ENCODE assay signal across 8 cellular contexts in genomic region chr17:64146418-64147109, GRCh38. TPM values are rescaled to one million over a fixed set of nuclear protein-coding genes. Genes with fewer than 3 reads are reported as not detected.
DNase-seq lines count a peak whose midpoint lies in the region; ATAC-seq and TF ChIP-seq lines count a peak whose summit lies in the region.

No MANE protein-coding gene starts in this region.

- CTCF ChIA-PET in HEK293T (lab: Yijun Ruan, JAX), result interaction anchor here (1.5 to 3.0 kb wide), 4 partner anchors 13 to 121 kb away, joined by 3 to 11 read pairs (median 8); no protein-coding TSS in a partner anchor

- H3K4me2 ChIP-seq in DND-41 (ENCODE audit: insufficient read depth, low read length), result peak overlapping the region; percentile 73

- H3K27ac ChIP-seq in DND-41 (ENCODE audit: low read length) (peak overlapping the region; percentile 86), esophagus (ENCODE audit: low read depth in 2 of 2, low read length in 1 of 2) (peak overlapping the region; percentile 92 to 99), muscle layer of colon (ENCODE audit: low read depth, low read length) (peak overlapping the region; percentile 97), thoracic aorta (peak overlapping the region; percentile 86 to 93)

- H4K20me1 ChIP-seq in DND-41 (ENCODE audit: insufficient read depth, low read length), result 0 out of 2 replicates have a peak, but pooled peaks cover 5% of the 10 kb centered on the region

- H3K9ac ChIP-seq in DND-41 (ENCODE audit: low read depth, low read length) (peak overlapping the region; percentile 81), muscle layer of colon (ENCODE audit: low read length) (peak overlapping the region; percentile 65)

- peaks cover 17% of the 10 kb centered on the region for H3K79me2 ChIP-seq in DND-41 (ENCODE audit: insufficient read depth, low read length)

- no peaks in the 10 kb centered on the region for H3K9me3 ChIP-seq in DND-41 (ENCODE audit: insufficient read depth, low read length, severe bottlenecking)
- no peaks in the 10 kb centered on the region for H3K9me3 ChIP-seq in esophagus (ENCODE audit: control insufficient read depth in 2 of 2, insufficient read depth in 1 of 2, low read depth in 1 of 2, low read length in 1 of 2)
- H3K9me3 ChIP-seq in muscle layer of colon (ENCODE audit: low read length), result no peaks in the 10 kb centered on the region
- no peaks in the 10 kb centered on the region for H3K9me3 ChIP-seq in thoracic aorta

- H2AFZ ChIP-seq in DND-41 (ENCODE audit: low read depth, low read length), result peak overlapping the region; percentile 77

- 2 to 3% methylated on average over 34 of the region's 34 CpGs for WGBS in esophagus, 2 donors

- H3K4me1 ChIP-seq in DND-41 (ENCODE audit: insufficient read depth, low read length), result peaks cover 20% of the 10 kb centered on the region
- peaks cover 0 to 3% of the 10 kb centered on the region in 2 donors for H3K4me1 ChIP-seq in esophagus (ENCODE audit: control insufficient read depth in 2 of 2, insufficient read depth in 2 of 2, low read length in 1 of 2)
- peaks cover 17% of the 10 kb centered on the region for H3K4me1 ChIP-seq in muscle layer of colon (ENCODE audit: insufficient read depth, low read length)
- peaks cover 5 to 46% of the 10 kb centered on the region in 2 donors for H3K4me1 ChIP-seq in thoracic aorta (ENCODE audit: control insufficient read depth in 1 of 2, low read depth in 2 of 2)

- ATAC-seq in DND-41 (ENCODE audit: insufficient read depth, low read depth), result peak; percentile 36
- no peak for ATAC-seq in thoracic aorta (ENCODE audit: insufficient number of reproducible peaks, low FRiP score, low read depth)

- POLR2A ChIA-PET in HEK293T (lab: Yijun Ruan, JAX), result interaction anchor here (0.7 to 4.1 kb wide), 52 partner anchors 11 to 274 kb away, joined by 3 to 51 read pairs (median 6); partner anchors contain the start of genes ERN1 and TEX2

- H3K36me3 ChIP-seq in DND-41 (ENCODE audit: insufficient read depth, low read length) (peaks cover 25% of the 10 kb centered on the region), esophagus (ENCODE audit: control insufficient read depth in 2 of 2, insufficient read depth in 2 of 2, low read length in 1 of 2) (peaks cover 3 to 5% of the 10 kb centered on the region in 2 donors), muscle layer of colon (ENCODE audit: insufficient read depth, low read length) (peaks cover 19% of the 10 kb centered on the region), thoracic aorta (no peaks in the 10 kb centered on the region)

- H3K27me3 ChIP-seq in DND-41 (ENCODE audit: insufficient read depth, low read length, poor library complexity) (no peaks in the 10 kb centered on the region), esophagus (ENCODE audit: control insufficient read depth in 1 of 2, insufficient read depth in 2 of 2, low read length in 2 of 2) (no peaks in the 10 kb centered on the region), muscle layer of colon (ENCODE audit: control insufficient read depth in 1 of 2, insufficient read depth in 2 of 2, low read length in 2 of 2) (no peaks in the 10 kb centered on the region), thoracic aorta (replicated peaks; ENCODE audit: insufficient read depth) (no peaks in the 10 kb centered on the region)

- peak; percentile 63 for DNase-seq in DND-41
- no peak for DNase-seq in HEK293T (ENCODE audit: extremely low spot score)
- peak; percentile 31 to 54 for DNase-seq in NCI-H446 (lab: John Stamatoyannopoulos, UW)
- peak; percentile 14 for DNase-seq in activated CD8-positive, alpha-beta memory T cell treated with anti-CD3 and anti-CD28 coated beads, Interleukin-2, amount 50 U/mL, for 24 hours (ENCODE audit: extremely low read depth)
- no peak for DNase-seq in thoracic aorta (ENCODE audit: low spot score)
- DNase-seq in kidney glomerular epithelial cell (lab: John Stamatoyannopoulos, UW), result no peak

- no peak for TF ChIP-seq CTCF in DND-41 (IDR thresholded peaks at IDR 0.05; ENCODE audit: borderline replicate concordance, extremely low read depth, low read length, poor library complexity, severe bottlenecking)
- no peak for TF ChIP-seq CTCF in thoracic aorta (IDR thresholded peaks at IDR 0.05)

- H3K4me3 ChIP-seq in DND-41 (ENCODE audit: low read depth in 1 of 2, low read length in 2 of 2) (peak overlapping the region; percentile 73 to 74), esophagus (ENCODE audit: low read depth in 1 of 2, low read length in 2 of 2) (peak overlapping the region; percentile 85 to 93), muscle layer of colon (ENCODE audit: low read depth in 1 of 2, low read length in 2 of 2) (peak overlapping the region; percentile 89 to 93), thoracic aorta (peak overlapping the region; percentile 89)

TF ChIP-seq in HEK293T, 16 proteins besides CTCF, POLR2A, EP300 and RAD21:
- peak; percentile 4; the same call in 1 of the 2 replicates for TF ChIP-seq L3MBTL2 (conservative IDR thresholded peaks at IDR 0.05)
- TF ChIP-seq CTBP1 (IDR thresholded peaks at IDR 0.05; ENCODE audit: borderline replicate concordance), result no peak
- no peak for TF ChIP-seq FOXA1 (IDR thresholded peaks at IDR 0.05)

RNA-seq across cellular contexts. Expression of gene ERN1, which starts 16.6 kb away (rescaled TPM):
- polyA plus RNA-seq in esophagus, result 1 to 10 TPM; 4.5 TPM
- 10 to 100 TPM; 13.0 to 22.7 TPM for total RNA-seq in thoracic aorta

Comparison
In these comparisons a context has a peak if more than half of its experiments do, and no peak if none do; other contexts are left out.
1. DNase-seq: peak in DND-41 (single experiment), NCI-H446 (2 of 2) and activated CD8-positive, alpha-beta memory T cell treated with anti-CD3 and anti-CD28 coated beads, Interleukin-2, amount 50 U/mL, for 24 hours (single experiment); none in HEK293T (single experiment), thoracic aorta (single experiment) and kidney glomerular epithelial cell (single experiment).
2. Peak in every context shown above with its lines, with median percentiles within 50 percentile points of each other: H3K27ac ChIP-seq and H3K4me3 ChIP-seq.